8 cellular contexts compared by ENCODE assay signal in the genomic region with DNA sequence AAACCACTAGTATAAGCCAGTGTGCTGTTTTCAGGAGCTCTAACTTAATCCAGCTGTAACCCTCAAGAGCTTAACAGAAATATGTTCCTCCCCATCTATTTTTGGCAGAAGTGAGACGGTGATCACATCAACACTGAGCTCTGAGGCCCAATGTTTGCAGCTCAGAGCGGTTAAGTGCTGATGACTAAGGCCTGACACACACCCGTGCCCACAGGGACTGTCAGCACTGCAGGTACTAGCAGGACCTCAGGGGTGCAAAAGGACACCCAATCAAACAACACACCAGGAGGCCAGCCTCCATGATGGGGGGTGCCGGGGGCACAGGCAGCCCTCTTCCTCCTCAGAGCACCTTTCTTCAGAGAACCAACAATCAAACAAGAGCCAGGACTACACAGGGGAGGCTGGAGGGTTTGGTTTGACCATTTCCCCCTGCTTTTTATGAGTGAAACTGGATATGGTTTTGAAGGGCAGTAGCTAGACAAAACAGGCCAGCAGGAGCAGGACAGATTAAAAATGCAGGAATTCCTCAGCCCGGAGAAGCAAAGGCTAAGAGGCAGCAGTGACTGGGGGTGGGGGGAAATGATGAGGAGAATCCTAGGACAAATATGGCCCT.
DNase-seq lines count a peak whose midpoint lies in the region; ATAC-seq and FAIRE-seq lines count a peak whose summit lies in the region.

No MANE protein-coding gene starts in this region.

- H3K27me3 ChIP-seq in effector memory CD4-positive, alpha-beta T cell (replicated peaks; ENCODE audit: control insufficient read depth, insufficient read depth, low read length, poor library complexity, severe bottlenecking): no peaks in the 10 kb centered on the region

- peak overlapping the region; percentile 99 for H3K27ac Mint-ChIP-seq in activated CD4-positive, alpha-beta memory T cell treated with anti-CD3 and anti-CD28 coated beads for 36 hours

- POLR2A ChIA-PET in activated CD4-positive, alpha-beta memory T cell treated with anti-CD3 and anti-CD28 coated beads for 36 hours (lab: Charles Lee): interaction anchor here (0.9 to 6.1 kb wide), 21 partner anchors 10 to 422 kb away, joined by 3 to 56 read pairs (median 8); no protein-coding TSS in a partner anchor

- peaks cover 92% of the 10 kb centered on the region for H3K4me1 Mint-ChIP-seq in activated CD4-positive, alpha-beta memory T cell treated with anti-CD3 and anti-CD28 coated beads for 36 hours (ENCODE audit: low read depth)

- peak; percentile 63 for DNase-seq in GM18507 (ENCODE audit: extremely low spot score, insufficient read length, low read depth)
- DNase-seq in NCI-H510A (lab: John Stamatoyannopoulos, UW): peak; percentile 55
- DNase-seq in activated CD4-positive, alpha-beta memory T cell treated with anti-CD3 and anti-CD28 coated beads for 36 hours: peak; percentile 92
- DNase-seq in effector memory CD4-positive, alpha-beta T cell: peak; percentile 53 to 75 (median 64)
- DNase-seq in mucosa of gallbladder (ENCODE audit: low spot score): peak; percentile 60
- DNase-seq in stimulated activated CD8-positive, alpha-beta memory T cell treated with anti-CD3 and anti-CD28 coated beads, Interleukin-7, amount 100 ng/mL, for 24 hours (ENCODE audit: low read depth): peak; percentile 61
- no peak for DNase-seq in COR-L47 (lab: John Stamatoyannopoulos, UW)

- peaks cover 4% of the 10 kb centered on the region for H3K36me3 Mint-ChIP-seq in activated CD4-positive, alpha-beta memory T cell treated with anti-CD3 and anti-CD28 coated beads for 36 hours

- H3K4me3 Mint-ChIP-seq in activated CD4-positive, alpha-beta memory T cell treated with anti-CD3 and anti-CD28 coated beads for 36 hours: peak overlapping the region; percentile 83

- intact Hi-C loops in activated CD4-positive, alpha-beta memory T cell treated with anti-CD3 and anti-CD28 coated beads for 36 hours (cut with micrococcal nuclease): loop anchor here (1.0 kb wide), 4 partner anchors 10 to 51 kb away; no protein-coding TSS in a partner anchor

- no peaks in the 10 kb centered on the region for H3K9me3 Mint-ChIP-seq in activated CD4-positive, alpha-beta memory T cell treated with anti-CD3 and anti-CD28 coated beads for 36 hours

- H3K9me3 ChIP-seq in effector memory CD4-positive, alpha-beta T cell (ENCODE audit: control insufficient read depth, low read length): no peaks in the 10 kb centered on the region

- peak overlapping the region; percentile 2 for H3K4me3 ChIP-seq in effector memory CD4-positive, alpha-beta T cell (ENCODE audit: insufficient read depth, low read depth, low read length, poor library complexity, severe bottlenecking)

- peak; percentile 92 for FAIRE-seq in GM18507 (lab: Jason Lieb, UNC)

- CTCF ChIA-PET in activated CD4-positive, alpha-beta memory T cell treated with anti-CD3 and anti-CD28 coated beads for 36 hours (lab: Charles Lee): interaction anchor here (0.6 to 6.3 kb wide), 18 partner anchors 8 to 87 kb away, joined by 3 to 60 read pairs (median 5); a partner anchor contains a TSS

- peaks cover 56% of the 10 kb centered on the region for H3K4me1 ChIP-seq in effector memory CD4-positive, alpha-beta T cell (ENCODE audit: control insufficient read depth, insufficient read depth, low read length, poor library complexity, severe bottlenecking)

- peak overlapping the region; percentile 96 for H3K27ac ChIP-seq in effector memory CD4-positive, alpha-beta T cell (ENCODE audit: insufficient read depth, low read length, poor library complexity, severe bottlenecking)

- H3K36me3 ChIP-seq in effector memory CD4-positive, alpha-beta T cell (ENCODE audit: control insufficient read depth, insufficient read depth, low read length): no peaks in the 10 kb centered on the region

- peak; percentile 86 for ATAC-seq in HG02759 (IDR thresholded peaks at IDR 0.05; ENCODE audit: unreplicated experiment)

- no peaks in the 10 kb centered on the region for H3K27me3 Mint-ChIP-seq in activated CD4-positive, alpha-beta memory T cell treated with anti-CD3 and anti-CD28 coated beads for 36 hours
